8 cellular contexts compared by ENCODE assay signal in the genomic region with DNA sequence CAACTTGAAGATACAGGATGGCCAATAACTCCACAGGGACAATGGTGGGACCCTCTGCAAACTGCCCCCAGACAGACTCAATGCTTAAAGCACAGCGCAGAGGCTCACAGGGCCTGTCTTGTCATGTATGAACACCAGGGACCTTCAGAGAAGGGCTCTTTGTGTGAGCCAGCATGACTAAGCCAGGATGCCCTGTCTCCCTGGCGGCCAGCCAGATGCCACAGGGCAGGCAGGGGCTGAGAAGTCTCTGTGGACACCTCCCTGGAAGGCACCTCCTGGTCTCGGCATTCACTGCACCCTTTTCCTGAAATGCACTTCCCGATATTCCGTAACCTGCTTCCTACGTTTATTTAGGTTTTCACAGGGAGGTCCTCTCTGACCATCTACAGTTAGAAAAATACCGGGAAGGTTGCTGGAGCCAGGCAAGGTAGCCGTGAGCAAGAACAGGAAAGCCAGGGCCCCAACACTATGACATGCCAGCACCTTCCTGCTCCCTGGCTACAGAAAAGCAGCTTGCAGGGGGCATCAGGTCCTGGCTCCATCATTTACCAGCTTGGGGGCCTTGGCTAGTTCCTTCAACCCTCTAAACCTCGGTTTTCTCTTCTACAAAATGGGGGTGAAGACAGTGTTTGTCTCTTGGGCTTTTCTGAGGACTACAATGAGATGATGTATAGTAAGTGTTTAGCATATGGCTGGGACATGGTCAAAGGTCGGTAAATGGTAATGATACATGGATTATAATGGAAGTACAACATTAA.
DNase-seq lines count a peak whose midpoint lies in the region; ATAC-seq and TF ChIP-seq lines count a peak whose summit lies in the region.

No MANE protein-coding gene starts in this region.

- H3K14ac ChIP-seq in mesenchymal stem cell (ENCODE audit: low read length in 2 of 2) = peak overlapping the region in 1 of 2 experiments; percentile 62

- no peak for TF ChIP-seq CTCF in Calu3 (IDR thresholded peaks at IDR 0.05; ENCODE audit: unreplicated experiment)
- no peak for TF ChIP-seq CTCF in Loucy (conservative IDR thresholded peaks at IDR 0.05; ENCODE audit: low read length)

- H3K4me1 Mint-ChIP-seq in Calu3 (ENCODE audit: low read depth, unreplicated experiment) = peaks cover 64% of the 10 kb centered on the region

- no peak overlapping the region for H2BK5ac ChIP-seq in mesenchymal stem cell (ENCODE audit: low read depth, low read length, poor library complexity, severe bottlenecking)

- no peak for ATAC-seq in GM18868 (IDR thresholded peaks at IDR 0.05; ENCODE audit: unreplicated experiment)
- no peak for ATAC-seq in HG03520 (IDR thresholded peaks at IDR 0.05; ENCODE audit: unreplicated experiment)

- DNase-seq in Calu3 = peak; percentile 95
- DNase-seq in astrocyte of the hippocampus (ENCODE audit: low read depth, low spot score) = peak; percentile 80
- peak; percentile 46 for DNase-seq in mesenchymal stem cell
- DNase-seq in NCI-H774 (lab: John Stamatoyannopoulos, UW) = no peak
- DNase-seq in superior temporal gyrus (ENCODE audit: extremely low spot score) = no peak

- H3K9me2 ChIP-seq in Loucy (replicated peaks; ENCODE audit: low read depth, low read length) = no peaks in the 10 kb centered on the region

- H3K9me3 Mint-ChIP-seq in Calu3 (ENCODE audit: low read depth, unreplicated experiment) = no peaks in the 10 kb centered on the region

- no peaks in the 10 kb centered on the region for H3K79me2 ChIP-seq in Loucy (ENCODE audit: insufficient read depth, low read length)

- no peak overlapping the region for H3K4me3 Mint-ChIP-seq in Calu3 (ENCODE audit: low read depth, unreplicated experiment)

- H3K9me3 ChIP-seq in Loucy (ENCODE audit: insufficient read depth, low read depth, low read length) (no peaks in the 10 kb centered on the region), mesenchymal stem cell (ENCODE audit: control insufficient read depth, low read length) (peaks cover 8% of the 10 kb centered on the region)

- H3K79me1 ChIP-seq in mesenchymal stem cell (replicated peaks; ENCODE audit: low read length, poor library complexity, severe bottlenecking) = peaks cover 17% of the 10 kb centered on the region

- no peak overlapping the region for H2AK5ac ChIP-seq in mesenchymal stem cell (ENCODE audit: low read length, severe bottlenecking)

- H3F3A ChIP-seq in Loucy (ENCODE audit: low read depth) = no peaks in the 10 kb centered on the region

- BruUV-seq in Calu3 (replicated peaks; lab: Mats Ljungman, UMichigan) = no TSS peak

- H3K18ac ChIP-seq in mesenchymal stem cell (ENCODE audit: low read depth in 1 of 2, low read length in 2 of 2) = peak overlapping the region in 1 of 2 experiments; percentile 42

- H3K27me3 Mint-ChIP-seq in Calu3 (ENCODE audit: unreplicated experiment) = no peaks in the 10 kb centered on the region

- H3K27ac ChIP-seq in mesenchymal stem cell (ENCODE audit: low read length, poor library complexity, severe bottlenecking) = no peak overlapping the region

- peak overlapping the region in 1 of 2 experiments; percentile 33 for H2BK12ac ChIP-seq in mesenchymal stem cell (ENCODE audit: low read length in 2 of 2)

- H3K36me3 Mint-ChIP-seq in Calu3 (ENCODE audit: insufficient read depth, unreplicated experiment) = peaks cover 5% of the 10 kb centered on the region

- no peak overlapping the region for H3K4me2 ChIP-seq in Loucy (ENCODE audit: low read depth, low read length, poor library complexity, severe bottlenecking)
- H3K4me2 ChIP-seq in mesenchymal stem cell (ENCODE audit: low read length, poor library complexity, severe bottlenecking) = no peak overlapping the region

- intact Hi-C loops in Calu3 (cut with micrococcal nuclease; ENCODE audit: unreplicated experiment) = loop anchor here (5.0 kb wide), 1 partner anchor 56 kb away; no protein-coding TSS in a partner anchor

- no peak overlapping the region for H3K4ac ChIP-seq in mesenchymal stem cell (ENCODE audit: low read depth in 1 of 2, low read length in 2 of 2)

- no peak overlapping the region for H4K91ac ChIP-seq in mesenchymal stem cell (ENCODE audit: low read length)

- H3K4me1 ChIP-seq in Loucy (ENCODE audit: insufficient read depth, low read length, poor library complexity, severe bottlenecking) (peaks cover 10% of the 10 kb centered on the region), mesenchymal stem cell (ENCODE audit: control insufficient read depth, insufficient read depth, low read depth, low read length) (peaks cover 31% of the 10 kb centered on the region)

- no peak overlapping the region for H4K8ac ChIP-seq in mesenchymal stem cell (ENCODE audit: low read length)

- no peak overlapping the region for H2BK15ac ChIP-seq in mesenchymal stem cell (ENCODE audit: low read depth, poor library complexity, severe bottlenecking)

- WGBS in mesenchymal stem cell = 88% methylated on average over 10 of the region's 10 CpGs

- H2BK120ac ChIP-seq in mesenchymal stem cell (ENCODE audit: low read depth, low read length) = no peak overlapping the region

- CTCF ChIA-PET in Calu3 (lab: Charles Lee) = no interaction called here

- peak overlapping the region; percentile 23 for H3K27ac Mint-ChIP-seq in Calu3 (ENCODE audit: unreplicated experiment)

- H3K27me3 ChIP-seq in Loucy (ENCODE audit: insufficient read depth, low read length, poor library complexity, severe bottlenecking) (no peaks in the 10 kb centered on the region), mesenchymal stem cell (ENCODE audit: control insufficient read depth in 1 of 2, insufficient read depth in 1 of 2, low read length in 2 of 2) (no peaks in the 10 kb centered on the region)

- no peak overlapping the region for H3K23ac ChIP-seq in mesenchymal stem cell (ENCODE audit: low read length in 2 of 2)

- H2AFZ ChIP-seq in Loucy (ENCODE audit: low read length) (no peak overlapping the region), mesenchymal stem cell (ENCODE audit: low read depth, low read length) (no peak overlapping the region)

- H3K9ac ChIP-seq in Loucy (ENCODE audit: low read depth, low read length, poor library complexity, severe bottlenecking) = peak overlapping the region; percentile 5
- no peak overlapping the region for H3K9ac ChIP-seq in mesenchymal stem cell (ENCODE audit: low read length)

- H3K4me3 ChIP-seq in Loucy (ENCODE audit: low read length, poor library complexity, severe bottlenecking) (no peak overlapping the region), mesenchymal stem cell (ENCODE audit: insufficient read depth in 1 of 2, low read depth in 1 of 2, low read length in 2 of 2) (no peak overlapping the region)

- H4K20me1 ChIP-seq in Loucy (ENCODE audit: insufficient read depth, low read length, poor library complexity, severe bottlenecking) = no peaks in the 10 kb centered on the region

- H3K36me3 ChIP-seq in Loucy (ENCODE audit: insufficient read depth, low read length) (no peaks in the 10 kb centered on the region), mesenchymal stem cell (ENCODE audit: control insufficient read depth in 1 of 2, insufficient read depth in 2 of 2, low read depth in 1 of 2, low read length in 2 of 2) (no peaks in the 10 kb centered on the region)

Comparison
In these comparisons a context has a peak if more than half of its experiments do, and no peak if none do; other contexts are left out.
1. DNase-seq: peak in Calu3 (single experiment), astrocyte of the hippocampus (single experiment) and mesenchymal stem cell (single experiment); none in NCI-H774 (single experiment) and superior temporal gyrus (single experiment).